1 cellular context compared by ENCODE assay signal in the genomic region with DNA sequence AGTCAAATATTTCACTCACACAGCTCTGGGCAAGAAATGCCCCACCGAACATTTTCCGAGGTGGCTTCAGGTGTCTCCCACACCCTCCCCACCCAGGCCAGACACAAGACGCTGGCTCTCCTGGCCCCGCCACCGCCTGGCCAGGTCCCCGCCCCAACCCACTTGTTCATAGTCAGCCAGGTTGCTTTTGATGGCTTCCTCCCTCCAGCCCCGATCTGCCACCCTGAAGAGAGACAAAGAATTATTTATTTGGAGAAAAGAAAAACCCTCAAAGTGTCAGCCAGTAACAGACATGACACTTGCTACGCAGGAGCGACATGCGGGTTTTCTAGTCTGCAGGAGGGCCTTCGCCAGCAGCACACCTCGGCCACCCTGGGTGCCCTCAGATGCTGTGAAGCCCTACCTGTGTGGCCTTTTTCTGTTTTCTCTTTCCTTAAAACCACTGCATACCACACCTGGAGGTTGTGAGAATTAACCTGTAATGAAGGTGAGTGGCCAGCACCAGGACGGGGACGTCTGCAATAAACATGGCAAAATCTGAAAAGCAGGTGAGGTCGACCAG.
TF ChIP-seq lines count a peak whose summit lies in the region.

No MANE protein-coding gene starts in this region.

TF ChIP-seq in SK-N-SH, 30 proteins besides CTCF, POLR2A, EP300 and RAD21:
- TF ChIP-seq RFX5 (IDR thresholded peaks at IDR 0.05; ENCODE audit: low read length) (no peak), TAF1 (IDR thresholded peaks at IDR 0.05; ENCODE audit: borderline replicate concordance, low read depth, low read length) (no peak), JUND (IDR thresholded peaks at IDR 0.05) (no peak), FOXM1 (IDR thresholded peaks at IDR 0.05; ENCODE audit: low read depth) (no peak), TEAD4 (IDR thresholded peaks at IDR 0.05; ENCODE audit: borderline replicate concordance, insufficient read depth) (no peak), MEF2A (IDR thresholded peaks at IDR 0.05; ENCODE audit: borderline replicate concordance, low read depth) (no peak), POLR2AphosphoS5 (IDR thresholded peaks at IDR 0.05; ENCODE audit: low read depth, low read length) (no peak), YY1 (IDR thresholded peaks at IDR 0.05; ENCODE audit: low read depth) (no peak), TCF12 (IDR thresholded peaks at IDR 0.05) (no peak), RXRA (IDR thresholded peaks at IDR 0.05; ENCODE audit: borderline replicate concordance, low read depth) (no peak), MXI1 (IDR thresholded peaks at IDR 0.05; ENCODE audit: low read depth, low read length) (no peak)
- TF ChIP-seq, protein P1, sequence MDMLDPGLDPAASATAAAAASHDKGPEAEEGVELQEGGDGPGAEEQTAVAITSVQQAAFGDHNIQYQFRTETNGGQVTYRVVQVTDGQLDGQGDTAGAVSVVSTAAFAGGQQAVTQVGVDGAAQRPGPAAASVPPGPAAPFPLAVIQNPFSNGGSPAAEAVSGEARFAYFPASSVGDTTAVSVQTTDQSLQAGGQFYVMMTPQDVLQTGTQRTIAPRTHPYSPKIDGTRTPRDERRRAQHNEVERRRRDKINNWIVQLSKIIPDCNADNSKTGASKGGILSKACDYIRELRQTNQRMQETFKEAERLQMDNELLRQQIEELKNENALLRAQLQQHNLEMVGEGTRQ (IDR thresholded peaks at IDR 0.05; ENCODE audit: borderline replicate concordance, low read depth, low read length), result no peak
